ENCODE assay signal across 1 cellular context in the genomic region with DNA sequence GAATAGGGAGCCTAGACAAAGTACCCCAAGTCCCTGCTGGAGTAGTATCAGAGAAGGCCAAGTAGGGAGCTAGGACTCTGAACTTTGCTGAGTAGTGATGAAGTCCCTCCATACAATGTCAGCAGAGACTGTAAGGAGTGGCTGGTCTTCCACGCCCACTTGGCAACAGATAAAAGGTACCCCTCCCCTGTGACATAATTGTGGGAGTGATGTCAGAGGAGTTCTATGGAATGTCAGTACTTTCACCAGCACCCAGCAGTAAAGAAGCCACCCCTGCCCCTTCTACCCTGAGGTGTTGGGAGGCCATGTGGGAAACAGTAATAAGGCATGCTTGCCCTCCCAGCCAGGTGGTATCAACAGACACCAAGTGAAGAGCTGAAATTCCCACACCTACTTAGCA.
TF ChIP-seq lines count a peak whose summit lies in the region.

No MANE protein-coding gene starts in this region.

TF ChIP-seq in HEK293, 187 proteins besides CTCF, POLR2A, EP300 and RAD21 (continued from another document):
- TF ChIP-seq ZNF664 (tag by site-specific recombination; IDR thresholded peaks at IDR 0.05) (no peak), WT1 (tag by site-specific recombination; IDR thresholded peaks at IDR 0.05) (peak; percentile 70; the same call in 1 of the 2 replicates), MYNN (tag by site-specific recombination; IDR thresholded peaks at IDR 0.05; ENCODE audit: borderline replicate concordance) (no peak), ZBTB21 (tag by site-specific recombination; IDR thresholded peaks at IDR 0.05) (peak; percentile 84), ZNF155 (tag by site-specific recombination; IDR thresholded peaks at IDR 0.05) (no peak), ZNF623 (tag by site-specific recombination; IDR thresholded peaks at IDR 0.05) (no peak), ZNF2 (tag by site-specific recombination; IDR thresholded peaks at IDR 0.05) (no peak), GLI2 (tag by site-specific recombination; IDR thresholded peaks at IDR 0.05; ENCODE audit: borderline replicate concordance, low read depth) (no peak), ZNF391 (tag by site-specific recombination; IDR thresholded peaks at IDR 0.05; ENCODE audit: borderline replicate concordance, low read depth) (no peak), KLF1 (tag by site-specific recombination; IDR thresholded peaks at IDR 0.05) (peak; percentile 80), ZNF521 (tag by site-specific recombination; IDR thresholded peaks at IDR 0.05) (no peak), ZSCAN30 (tag by site-specific recombination; IDR thresholded peaks at IDR 0.05) (no peak), ZSCAN16 (tag by site-specific recombination; IDR thresholded peaks at IDR 0.05) (no peak), ZNF175 (tag by site-specific recombination; IDR thresholded peaks at IDR 0.05) (no peak), ZNF157 (tag by site-specific recombination; IDR thresholded peaks at IDR 0.05) (no peak), ZNF16 (tag by site-specific recombination; IDR thresholded peaks at IDR 0.05; ENCODE audit: low read depth) (no peak)
- TF ChIP-seq, protein P1, sequence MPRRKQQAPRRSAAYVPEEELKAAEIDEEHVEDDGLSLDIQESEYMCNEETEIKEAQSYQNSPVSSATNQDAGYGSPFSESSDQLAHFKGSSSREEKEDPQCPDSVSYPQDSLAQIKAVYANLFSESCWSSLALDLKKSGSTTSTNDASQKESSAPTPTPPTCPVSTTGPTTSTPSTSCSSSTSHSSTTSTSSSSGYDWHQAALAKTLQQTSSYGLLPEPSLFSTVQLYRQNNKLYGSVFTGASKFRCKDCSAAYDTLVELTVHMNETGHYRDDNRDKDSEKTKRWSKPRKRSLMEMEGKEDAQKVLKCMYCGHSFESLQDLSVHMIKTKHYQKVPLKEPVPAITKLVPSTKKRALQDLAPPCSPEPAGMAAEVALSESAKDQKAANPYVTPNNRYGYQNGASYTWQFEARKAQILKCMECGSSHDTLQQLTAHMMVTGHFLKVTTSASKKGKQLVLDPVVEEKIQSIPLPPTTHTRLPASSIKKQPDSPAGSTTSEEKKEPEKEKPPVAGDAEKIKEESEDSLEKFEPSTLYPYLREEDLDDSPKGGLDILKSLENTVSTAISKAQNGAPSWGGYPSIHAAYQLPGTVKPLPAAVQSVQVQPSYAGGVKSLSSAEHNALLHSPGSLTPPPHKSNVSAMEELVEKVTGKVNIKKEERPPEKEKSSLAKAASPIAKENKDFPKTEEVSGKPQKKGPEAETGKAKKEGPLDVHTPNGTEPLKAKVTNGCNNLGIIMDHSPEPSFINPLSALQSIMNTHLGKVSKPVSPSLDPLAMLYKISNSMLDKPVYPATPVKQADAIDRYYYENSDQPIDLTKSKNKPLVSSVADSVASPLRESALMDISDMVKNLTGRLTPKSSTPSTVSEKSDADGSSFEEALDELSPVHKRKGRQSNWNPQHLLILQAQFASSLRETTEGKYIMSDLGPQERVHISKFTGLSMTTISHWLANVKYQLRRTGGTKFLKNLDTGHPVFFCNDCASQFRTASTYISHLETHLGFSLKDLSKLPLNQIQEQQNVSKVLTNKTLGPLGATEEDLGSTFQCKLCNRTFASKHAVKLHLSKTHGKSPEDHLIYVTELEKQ (tag by site-specific recombination; IDR thresholded peaks at IDR 0.05; ENCODE audit: borderline replicate concordance) = no peak
- TF ChIP-seq, protein P2, sequence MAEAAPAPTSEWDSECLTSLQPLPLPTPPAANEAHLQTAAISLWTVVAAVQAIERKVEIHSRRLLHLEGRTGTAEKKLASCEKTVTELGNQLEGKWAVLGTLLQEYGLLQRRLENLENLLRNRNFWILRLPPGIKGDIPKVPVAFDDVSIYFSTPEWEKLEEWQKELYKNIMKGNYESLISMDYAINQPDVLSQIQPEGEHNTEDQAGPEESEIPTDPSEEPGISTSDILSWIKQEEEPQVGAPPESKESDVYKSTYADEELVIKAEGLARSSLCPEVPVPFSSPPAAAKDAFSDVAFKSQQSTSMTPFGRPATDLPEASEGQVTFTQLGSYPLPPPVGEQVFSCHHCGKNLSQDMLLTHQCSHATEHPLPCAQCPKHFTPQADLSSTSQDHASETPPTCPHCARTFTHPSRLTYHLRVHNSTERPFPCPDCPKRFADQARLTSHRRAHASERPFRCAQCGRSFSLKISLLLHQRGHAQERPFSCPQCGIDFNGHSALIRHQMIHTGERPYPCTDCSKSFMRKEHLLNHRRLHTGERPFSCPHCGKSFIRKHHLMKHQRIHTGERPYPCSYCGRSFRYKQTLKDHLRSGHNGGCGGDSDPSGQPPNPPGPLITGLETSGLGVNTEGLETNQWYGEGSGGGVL (tag by site-specific recombination; IDR thresholded peaks at IDR 0.05) = peak; percentile 50; the same call in 1 of the 2 replicates
- TF ChIP-seq, protein P3, sequence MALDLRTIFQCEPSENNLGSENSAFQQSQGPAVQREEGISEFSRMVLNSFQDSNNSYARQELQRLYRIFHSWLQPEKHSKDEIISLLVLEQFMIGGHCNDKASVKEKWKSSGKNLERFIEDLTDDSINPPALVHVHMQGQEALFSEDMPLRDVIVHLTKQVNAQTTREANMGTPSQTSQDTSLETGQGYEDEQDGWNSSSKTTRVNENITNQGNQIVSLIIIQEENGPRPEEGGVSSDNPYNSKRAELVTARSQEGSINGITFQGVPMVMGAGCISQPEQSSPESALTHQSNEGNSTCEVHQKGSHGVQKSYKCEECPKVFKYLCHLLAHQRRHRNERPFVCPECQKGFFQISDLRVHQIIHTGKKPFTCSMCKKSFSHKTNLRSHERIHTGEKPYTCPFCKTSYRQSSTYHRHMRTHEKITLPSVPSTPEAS (tag by site-specific recombination; IDR thresholded peaks at IDR 0.05) = no peak
- TF ChIP-seq, protein P4, sequence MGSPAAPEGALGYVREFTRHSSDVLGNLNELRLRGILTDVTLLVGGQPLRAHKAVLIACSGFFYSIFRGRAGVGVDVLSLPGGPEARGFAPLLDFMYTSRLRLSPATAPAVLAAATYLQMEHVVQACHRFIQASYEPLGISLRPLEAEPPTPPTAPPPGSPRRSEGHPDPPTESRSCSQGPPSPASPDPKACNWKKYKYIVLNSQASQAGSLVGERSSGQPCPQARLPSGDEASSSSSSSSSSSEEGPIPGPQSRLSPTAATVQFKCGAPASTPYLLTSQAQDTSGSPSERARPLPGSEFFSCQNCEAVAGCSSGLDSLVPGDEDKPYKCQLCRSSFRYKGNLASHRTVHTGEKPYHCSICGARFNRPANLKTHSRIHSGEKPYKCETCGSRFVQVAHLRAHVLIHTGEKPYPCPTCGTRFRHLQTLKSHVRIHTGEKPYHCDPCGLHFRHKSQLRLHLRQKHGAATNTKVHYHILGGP (tag by site-specific recombination; IDR thresholded peaks at IDR 0.05) = no peak
- TF ChIP-seq, protein P5, sequence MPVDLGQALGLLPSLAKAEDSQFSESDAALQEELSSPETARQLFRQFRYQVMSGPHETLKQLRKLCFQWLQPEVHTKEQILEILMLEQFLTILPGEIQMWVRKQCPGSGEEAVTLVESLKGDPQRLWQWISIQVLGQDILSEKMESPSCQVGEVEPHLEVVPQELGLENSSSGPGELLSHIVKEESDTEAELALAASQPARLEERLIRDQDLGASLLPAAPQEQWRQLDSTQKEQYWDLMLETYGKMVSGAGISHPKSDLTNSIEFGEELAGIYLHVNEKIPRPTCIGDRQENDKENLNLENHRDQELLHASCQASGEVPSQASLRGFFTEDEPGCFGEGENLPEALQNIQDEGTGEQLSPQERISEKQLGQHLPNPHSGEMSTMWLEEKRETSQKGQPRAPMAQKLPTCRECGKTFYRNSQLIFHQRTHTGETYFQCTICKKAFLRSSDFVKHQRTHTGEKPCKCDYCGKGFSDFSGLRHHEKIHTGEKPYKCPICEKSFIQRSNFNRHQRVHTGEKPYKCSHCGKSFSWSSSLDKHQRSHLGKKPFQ (tag by site-specific recombination; IDR thresholded peaks at IDR 0.05) = no peak
- TF ChIP-seq, protein P6, sequence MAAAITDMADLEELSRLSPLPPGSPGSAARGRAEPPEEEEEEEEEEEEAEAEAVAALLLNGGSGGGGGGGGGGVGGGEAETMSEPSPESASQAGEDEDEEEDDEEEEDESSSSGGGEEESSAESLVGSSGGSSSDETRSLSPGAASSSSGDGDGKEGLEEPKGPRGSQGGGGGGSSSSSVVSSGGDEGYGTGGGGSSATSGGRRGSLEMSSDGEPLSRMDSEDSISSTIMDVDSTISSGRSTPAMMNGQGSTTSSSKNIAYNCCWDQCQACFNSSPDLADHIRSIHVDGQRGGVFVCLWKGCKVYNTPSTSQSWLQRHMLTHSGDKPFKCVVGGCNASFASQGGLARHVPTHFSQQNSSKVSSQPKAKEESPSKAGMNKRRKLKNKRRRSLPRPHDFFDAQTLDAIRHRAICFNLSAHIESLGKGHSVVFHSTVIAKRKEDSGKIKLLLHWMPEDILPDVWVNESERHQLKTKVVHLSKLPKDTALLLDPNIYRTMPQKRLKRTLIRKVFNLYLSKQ (tag by site-specific recombination; IDR thresholded peaks at IDR 0.05; ENCODE audit: borderline replicate concordance) = no peak
- TF ChIP-seq, protein P7, sequence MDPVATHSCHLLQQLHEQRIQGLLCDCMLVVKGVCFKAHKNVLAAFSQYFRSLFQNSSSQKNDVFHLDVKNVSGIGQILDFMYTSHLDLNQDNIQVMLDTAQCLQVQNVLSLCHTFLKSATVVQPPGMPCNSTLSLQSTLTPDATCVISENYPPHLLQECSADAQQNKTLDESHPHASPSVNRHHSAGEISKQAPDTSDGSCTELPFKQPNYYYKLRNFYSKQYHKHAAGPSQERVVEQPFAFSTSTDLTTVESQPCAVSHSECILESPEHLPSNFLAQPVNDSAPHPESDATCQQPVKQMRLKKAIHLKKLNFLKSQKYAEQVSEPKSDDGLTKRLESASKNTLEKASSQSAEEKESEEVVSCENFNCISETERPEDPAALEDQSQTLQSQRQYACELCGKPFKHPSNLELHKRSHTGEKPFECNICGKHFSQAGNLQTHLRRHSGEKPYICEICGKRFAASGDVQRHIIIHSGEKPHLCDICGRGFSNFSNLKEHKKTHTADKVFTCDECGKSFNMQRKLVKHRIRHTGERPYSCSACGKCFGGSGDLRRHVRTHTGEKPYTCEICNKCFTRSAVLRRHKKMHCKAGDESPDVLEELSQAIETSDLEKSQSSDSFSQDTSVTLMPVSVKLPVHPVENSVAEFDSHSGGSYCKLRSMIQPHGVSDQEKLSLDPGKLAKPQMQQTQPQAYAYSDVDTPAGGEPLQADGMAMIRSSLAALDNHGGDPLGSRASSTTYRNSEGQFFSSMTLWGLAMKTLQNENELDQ (tag by site-specific recombination; IDR thresholded peaks at IDR 0.05; ENCODE audit: low read depth) = no peak
- TF ChIP-seq, protein P8, sequence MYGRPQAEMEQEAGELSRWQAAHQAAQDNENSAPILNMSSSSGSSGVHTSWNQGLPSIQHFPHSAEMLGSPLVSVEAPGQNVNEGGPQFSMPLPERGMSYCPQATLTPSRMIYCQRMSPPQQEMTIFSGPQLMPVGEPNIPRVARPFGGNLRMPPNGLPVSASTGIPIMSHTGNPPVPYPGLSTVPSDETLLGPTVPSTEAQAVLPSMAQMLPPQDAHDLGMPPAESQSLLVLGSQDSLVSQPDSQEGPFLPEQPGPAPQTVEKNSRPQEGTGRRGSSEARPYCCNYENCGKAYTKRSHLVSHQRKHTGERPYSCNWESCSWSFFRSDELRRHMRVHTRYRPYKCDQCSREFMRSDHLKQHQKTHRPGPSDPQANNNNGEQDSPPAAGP (tag by site-specific recombination; IDR thresholded peaks at IDR 0.05) = peak; percentile 93
